In the genomic region with DNA sequence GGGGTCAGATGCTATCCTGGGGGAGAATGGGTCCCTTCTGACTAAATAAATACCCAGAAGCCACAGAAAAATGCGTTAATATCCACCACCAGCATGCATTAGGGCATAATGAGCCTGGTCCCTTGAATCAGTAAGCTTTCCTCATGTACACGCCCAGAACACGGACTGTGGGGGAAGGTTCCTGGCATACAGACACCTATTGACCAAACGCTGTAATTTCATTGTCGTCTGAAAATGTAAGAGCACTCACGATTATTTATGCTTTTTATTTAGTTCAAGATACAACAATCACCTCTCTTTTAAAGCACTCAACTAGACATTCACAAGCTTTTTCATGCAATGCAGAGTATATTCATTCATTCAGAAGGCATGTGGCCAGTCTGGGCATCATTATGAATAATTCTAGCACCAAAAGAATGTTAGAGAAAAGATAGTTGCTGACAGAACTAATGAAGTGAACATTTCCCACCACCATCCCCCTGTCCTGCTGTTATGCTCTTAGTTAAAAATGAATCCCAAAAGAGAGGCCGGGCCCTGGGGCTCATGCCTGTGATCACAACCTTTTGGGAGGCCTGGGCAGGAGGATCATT, we compare ENCODE assay signal across 15 cellular contexts.
DNase-seq lines count a peak whose midpoint lies in the region; ATAC-seq, FAIRE-seq and TF ChIP-seq lines count a peak whose summit lies in the region.
"Had no signal": no experiment of that assay in that cellular context is flagged by ENCODE, and none has a peak within 500 bp of the region (broad histone marks: within the 10 kb centered on the region; RNA-seq: fewer than 3 reads in every experiment).

No MANE protein-coding gene starts in this region.

- 57% methylated on average over 7 of the region's 7 CpGs for WGBS in esophagus muscularis mucosa
- WGBS in pancreas, 2 donors = 25 to 27% methylated on average over 7 of the region's 7 CpGs

- H3K4me1 ChIP-seq in esophagus muscularis mucosa (peaks cover 44 to 69% (median 69%) of the 10 kb centered on the region in 4 donors), pancreas (peaks cover 23 to 32% (median 31%) of the 10 kb centered on the region in 3 donors)

- H3K27me3 ChIP-seq in esophagus muscularis mucosa = no peaks in the 10 kb centered on the region
- H3K27me3 ChIP-seq in pancreas = no peaks in the 10 kb centered on the region

- peak overlapping the region; percentile 71 to 78 (median 77) for H3K27ac ChIP-seq in esophagus muscularis mucosa (replicated peaks in 1 of 4)
- peak overlapping the region in 3 of 4 donors; percentile 44 to 84 (median 78) for H3K27ac ChIP-seq in pancreas

- no peak for FAIRE-seq in pancreas (lab: Jason Lieb, UNC)

- intact Hi-C loops in esophagus muscularis mucosa (cut with DNase I) = no loop called here
- intact Hi-C loops in pancreas (cut with DNase I) = no loop called here

- H3K27ac Mint-ChIP-seq in HFFc6 = no peak overlapping the region
- H3K27ac Mint-ChIP-seq: activated naive CD8-positive, alpha-beta T cell treated with anti-CD3 and anti-CD28 coated beads, Interleukin-2, amount 10 ng/mL, durations not matched to agents 7 days and 5 days; memory B cell; stimulated activated memory B cell treated with anti-CD40 and anti-IgM and Interleukin-4, amounts not matched to agents 10 μg/mL and 1 μg/mL and 100 μg/mL, for 72 hours had no signal

- H3K9me3 Mint-ChIP-seq in HFFc6 = no peaks in the 10 kb centered on the region
- H3K9me3 Mint-ChIP-seq: activated naive CD8-positive, alpha-beta T cell treated with anti-CD3 and anti-CD28 coated beads, Interleukin-2, amount 10 ng/mL, durations not matched to agents 7 days and 5 days; activated T-cell treated with anti-CD3 and anti-CD28 coated beads, Interleukin-2, amount 50 U/mL, for 4 hours; memory B cell; stimulated activated memory B cell treated with anti-CD40 and anti-IgM and Interleukin-4, amounts not matched to agents 10 μg/mL and 1 μg/mL and 100 μg/mL, for 72 hours had no signal

- no peaks in the 10 kb centered on the region for H3K9me3 ChIP-seq in esophagus muscularis mucosa
- H3K9me3 ChIP-seq in pancreas = no peaks in the 10 kb centered on the region

- H3K4me1 Mint-ChIP-seq in HFFc6 (ENCODE audit: low read depth) = peaks cover 28% of the 10 kb centered on the region
- H3K4me1 Mint-ChIP-seq: memory B cell; stimulated activated memory B cell treated with anti-CD40 and anti-IgM and Interleukin-4, amounts not matched to agents 10 μg/mL and 1 μg/mL and 100 μg/mL, for 72 hours had no signal

- peak; percentile 26 to 44 (median 36) for ATAC-seq in pancreas
- ATAC-seq in GM18909 (IDR thresholded peaks at IDR 0.05; ENCODE audit: poor library complexity, unreplicated experiment) = no peak
- no peak for ATAC-seq in HG02610 (IDR thresholded peaks at IDR 0.05; ENCODE audit: unreplicated experiment)
- ATAC-seq: activated T-cell treated with anti-CD3 and anti-CD28 coated beads, Interleukin-2, amount 50 U/mL, for 4 hours; stimulated activated memory B cell treated with anti-CD40 and anti-IgM and Interleukin-4, amounts not matched to agents 10 μg/mL and 1 μg/mL and 100 μg/mL, for 72 hours had no signal

- H3K4me3 ChIP-seq in AG10803 (ENCODE audit: low read length) (no peak overlapping the region), esophagus muscularis mucosa (no peak overlapping the region), pancreas (no peak overlapping the region)
- H3K4me3 ChIP-seq: skin epidermis had no signal

- H3K36me3 Mint-ChIP-seq in HFFc6 (ENCODE audit: low read depth) = no peaks in the 10 kb centered on the region
- H3K36me3 Mint-ChIP-seq: memory B cell; stimulated activated memory B cell treated with anti-CD40 and anti-IgM and Interleukin-4, amounts not matched to agents 10 μg/mL and 1 μg/mL and 100 μg/mL, for 72 hours had no signal

- H3K4me3 Mint-ChIP-seq in HFFc6 = no peak overlapping the region
- H3K4me3 Mint-ChIP-seq: activated naive CD8-positive, alpha-beta T cell treated with anti-CD3 and anti-CD28 coated beads, Interleukin-2, amount 10 ng/mL, durations not matched to agents 7 days and 5 days; activated T-cell treated with anti-CD3 and anti-CD28 coated beads, Interleukin-2, amount 50 U/mL, for 4 hours; memory B cell; stimulated activated memory B cell treated with anti-CD40 and anti-IgM and Interleukin-4, amounts not matched to agents 10 μg/mL and 1 μg/mL and 100 μg/mL, for 72 hours had no signal

- no peak for TF ChIP-seq EP300 in esophagus muscularis mucosa (IDR thresholded peaks at IDR 0.05)

- TF ChIP-seq POLR2A in esophagus muscularis mucosa (IDR thresholded peaks at IDR 0.05; ENCODE audit: low read depth) = no peak

- no peak for TF ChIP-seq CTCF in AG10803 (conservative IDR thresholded peaks at IDR 0.05; ENCODE audit: low read length)
- peak; percentile 19; the same call in 1 of the 2 replicates for TF ChIP-seq CTCF in HFFc6 (IDR thresholded peaks at IDR 0.05)
- TF ChIP-seq CTCF in esophagus muscularis mucosa (IDR thresholded peaks at IDR 0.05) = no peak
- TF ChIP-seq CTCF in pancreas (IDR thresholded peaks at IDR 0.05) = no peak

- peaks cover 27% of the 10 kb centered on the region for H3K27me3 Mint-ChIP-seq in HFFc6 (ENCODE audit: insufficient read depth)
- H3K27me3 Mint-ChIP-seq: activated naive CD8-positive, alpha-beta T cell treated with anti-CD3 and anti-CD28 coated beads, Interleukin-2, amount 10 ng/mL, durations not matched to agents 7 days and 5 days had no signal

- DNase-seq in AG10803 (ENCODE audit: low read depth) (peak; percentile 33), HFFc6 (no peak), esophagus muscularis mucosa (ENCODE audit: extremely low spot score) (no peak), pancreas (peak in 1 of 6 donors; percentile 32), anterior cingulate cortex (lab: John Stamatoyannopoulos, UW) (no peak), NCI-H1436 treated with DMSO at 0.1 percent for 48 hours (lab: John Stamatoyannopoulos, UW) (no peak)
- DNase-seq: activated CD4-positive, alpha-beta T cell treated with anti-CD3 and anti-CD28 coated beads, Interleukin-2, amount 50 U/mL, for 48 hours; activated naive CD8-positive, alpha-beta T cell treated with anti-CD3 and anti-CD28 coated beads, Interleukin-2, amount 10 ng/mL, durations not matched to agents 7 days and 5 days; activated T-cell treated with anti-CD3 and anti-CD28 coated beads, Interleukin-2, amount 50 U/mL, for 4 hours; Karpas-422 had no signal

- peaks cover 22 to 62% (median 46%) of the 10 kb centered on the region in 4 donors for H3K36me3 ChIP-seq in esophagus muscularis mucosa
- H3K36me3 ChIP-seq in pancreas = peaks cover 0 to 4% (median 3%) of the 10 kb centered on the region in 3 donors

Comparison
In these comparisons a context has a peak if more than half of its experiments do, and no peak if none do; other contexts are left out.
1. ATAC-seq: peak in pancreas (4 of 4); none in GM18909 (single experiment) and HG02610 (single experiment).